In the genomic region with DNA sequence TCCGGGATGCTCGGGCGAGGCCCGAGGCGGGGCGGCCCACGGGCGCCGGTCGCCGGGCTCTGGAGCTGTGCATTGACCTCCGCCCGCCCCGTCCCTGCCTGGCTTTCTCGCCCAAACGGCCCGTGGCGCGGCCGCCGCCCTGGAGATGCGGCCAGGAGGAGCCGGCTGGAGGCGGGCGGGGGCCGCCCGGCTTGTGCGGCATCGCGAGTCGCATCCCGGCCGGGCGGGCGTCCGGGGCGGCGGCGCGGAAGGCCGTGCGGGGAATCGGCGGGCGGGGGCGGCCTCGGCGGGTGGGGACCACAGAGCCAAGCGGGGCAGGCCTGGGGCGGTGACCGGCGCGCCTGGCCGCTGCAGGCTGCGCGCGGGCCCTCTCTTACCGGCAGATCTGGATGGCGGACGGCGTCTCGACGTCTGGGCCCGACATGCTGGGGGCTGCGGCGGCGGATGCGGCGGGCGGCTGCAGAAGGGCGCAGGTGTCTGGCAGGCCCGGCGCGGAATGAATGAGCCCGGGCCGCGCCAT, we compare ENCODE assay signal across 1 cellular context.
TF ChIP-seq lines count a peak whose summit lies in the region.

No MANE protein-coding gene starts in this region.

TF ChIP-seq in H1, 55 proteins besides CTCF, POLR2A, EP300 and RAD21 (continued from another document):
- no peak for TF ChIP-seq BRCA1 (IDR thresholded peaks at IDR 0.05; ENCODE audit: low read depth, low read length)
